ENCODE assay signal across 29 cellular contexts in the genomic region with DNA sequence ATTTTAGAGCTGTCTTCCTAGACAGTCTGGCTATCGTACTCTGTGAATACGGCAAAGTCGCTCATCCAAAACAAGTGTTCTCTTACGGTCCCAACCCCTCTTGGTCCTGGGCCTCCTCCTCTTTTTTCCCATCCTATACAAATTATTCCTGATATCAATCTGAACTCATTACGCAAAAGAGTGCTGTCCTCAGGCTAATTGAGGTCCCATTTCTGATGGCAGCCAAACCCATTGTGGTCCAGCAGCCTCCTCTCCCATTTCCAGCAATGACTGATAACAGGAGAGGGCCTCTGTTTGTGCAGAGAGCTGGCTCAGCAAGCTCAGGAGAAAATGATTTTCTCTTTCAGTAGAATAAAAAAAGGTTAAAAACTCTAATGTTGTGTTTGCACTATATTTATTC.
"Had no signal": no experiment of that assay in that cellular context is flagged by ENCODE, and none has a peak within 500 bp of the region (broad histone marks: within the 10 kb centered on the region; RNA-seq: fewer than 3 reads in every experiment).

No MANE protein-coding gene starts in this region.

- H3K4me3 ChIP-seq: PC-9, SJCRH30, SK-N-MC had no signal

- H3K36me3 ChIP-seq: SJCRH30 had no signal

- H3K9me3 ChIP-seq: SJCRH30 had no signal

- H3K9ac ChIP-seq: KMS-11 had no signal

- H3K4me1 ChIP-seq: SJCRH30 had no signal

- H3K4me2 ChIP-seq: KMS-11, PC-9 had no signal

- H3K27me3 ChIP-seq: SJCRH30 had no signal

- ATAC-seq: Panc1, Right ventricle myocardium inferior, T-cell had no signal

- H3K27ac ChIP-seq: KMS-11, PC-9, RWPE1, SJCRH30, SK-N-MC had no signal

- DNase-seq: Karpas-422, KBM-7, MM.1S, MV-4-11, NCI-H1092, NCI-H1105, NCI-H1417 treated with DMSO at 0.1 percent for 48 hours, NCI-H1436 treated with DMSO at 0.1 percent for 48 hours, NCI-H1694 treated with DMSO at 0.1 percent for 48 hours, NCI-H187 treated with DMSO at 0.1 percent for 48 hours, NCI-H2029, NCI-H2081, NCI-H2171 treated with DMSO at 0.1 percent for 48 hours, NCI-H345, NCI-H446, NCI-H510A treated with DMSO at 0.1 percent for 48 hours, NCI-H524 treated with DMSO at 0.1 percent for 48 hours, NCI-H526 treated with DMSO at 0.1 percent for 48 hours, NCI-H774, PC-9, SHP77, SIG-M5, SJCRH30, T-cell had no signal

- H2AFZ ChIP-seq: PC-9 had no signal
